In genomic region chr10:89278034-89278535, GRCh38 we compare ENCODE assay signal across 8 cellular contexts. TPM values are rescaled to one million over a fixed set of nuclear protein-coding genes. Genes with fewer than 3 reads are reported as not detected.
DNase-seq lines count a peak whose midpoint lies in the region; ATAC-seq and TF ChIP-seq lines count a peak whose summit lies in the region.

No MANE protein-coding gene starts in this region.

- H3K27ac ChIP-seq in HEK293 (ENCODE audit: extremely low read depth, low read depth, low read length) (no peak overlapping the region), substantia nigra (ENCODE audit: low read depth, low read length, poor library complexity, severe bottlenecking) (peak overlapping the region; percentile 62)

- CTCF ChIA-PET in HEK293 (lab: Yijun Ruan, JAX) = no interaction called here
- CTCF ChIA-PET in GM10248 (lab: Yijun Ruan, JAX) = no interaction called here

- peak; percentile 76 for DNase-seq in brain pericyte (ENCODE audit: low read depth, low spot score)
- DNase-seq in kidney epithelial cell (ENCODE audit: low read depth) = peak; percentile 96
- peak in 3 of 49 donors; percentile 27 to 35 (median 28) for DNase-seq in substantia nigra (lab: John Stamatoyannopoulos, UW)
- no peak for DNase-seq in SKM-1 (lab: John Stamatoyannopoulos, UW; ENCODE audit: unreplicated experiment)
- DNase-seq in activated T-cell treated with anti-CD3 and anti-CD28 coated beads, Interleukin-2, amount 50 U/mL, for 24 hours = no peak
- no peak for DNase-seq in GM10248 (ENCODE audit: extremely low spot score)

- POLR2A ChIA-PET in HEK293 (lab: Yijun Ruan, JAX) (no interaction called here), GM10248 (lab: Yijun Ruan, JAX) (interaction anchor here (0.6 kb wide), 1 partner anchor 114 kb away, joined by 11 read pairs; the partner anchor contains the start of gene IFIT1)

- no peaks in the 10 kb centered on the region for H3K9me3 Mint-ChIP-seq in activated T-cell treated with anti-CD3 and anti-CD28 coated beads, Interleukin-2, amount 50 U/mL, for 24 hours

- H3K4me1 Mint-ChIP-seq in activated T-cell treated with anti-CD3 and anti-CD28 coated beads, Interleukin-2, amount 50 U/mL, for 24 hours (ENCODE audit: low read depth) = no peaks in the 10 kb centered on the region

- TF ChIP-seq CTCF in HEK293 (tag by site-specific recombination; IDR thresholded peaks at IDR 0.05) (no peak), kidney epithelial cell (IDR thresholded peaks at IDR 0.05; ENCODE audit: insufficient read depth, low read length, poor library complexity, severe bottlenecking) (no peak), GM10248 (IDR thresholded peaks at IDR 0.05; ENCODE audit: control extremely low read depth, extremely low read depth, low read depth, missing control alignments) (no peak)

- no peaks in the 10 kb centered on the region for H3K36me3 ChIP-seq in HEK293 (ENCODE audit: control insufficient read depth in 2 of 2, insufficient read depth in 1 of 2, low read length in 2 of 2)
- H3K36me3 ChIP-seq in kidney epithelial cell (ENCODE audit: control insufficient read depth, insufficient read depth, low read length) = no peaks in the 10 kb centered on the region

- H3K36me3 Mint-ChIP-seq in activated T-cell treated with anti-CD3 and anti-CD28 coated beads, Interleukin-2, amount 50 U/mL, for 24 hours (ENCODE audit: low read depth) = no peaks in the 10 kb centered on the region

- H3K27me3 ChIP-seq in kidney epithelial cell (ENCODE audit: control insufficient read depth, insufficient read depth, low read length) = no peaks in the 10 kb centered on the region

- H3K27ac Mint-ChIP-seq in activated T-cell treated with anti-CD3 and anti-CD28 coated beads, Interleukin-2, amount 50 U/mL, for 24 hours = no peak overlapping the region

- no peak overlapping the region for H3K4me3 Mint-ChIP-seq in activated T-cell treated with anti-CD3 and anti-CD28 coated beads, Interleukin-2, amount 50 U/mL, for 24 hours

- H3K27me3 Mint-ChIP-seq in activated T-cell treated with anti-CD3 and anti-CD28 coated beads, Interleukin-2, amount 50 U/mL, for 24 hours = no peaks in the 10 kb centered on the region

- no peak for ATAC-seq in HG03196 (IDR thresholded peaks at IDR 0.05; ENCODE audit: unreplicated experiment)

- H3K4me1 ChIP-seq in HEK293 (ENCODE audit: control insufficient read depth, insufficient read depth, low read length) = peaks cover 4% of the 10 kb centered on the region

- no peak overlapping the region for H3K4me3 ChIP-seq in HEK293 (ENCODE audit: low read depth, low read length)
- H3K4me3 ChIP-seq in kidney epithelial cell (ENCODE audit: low read depth, low read length) = no peak overlapping the region

- H3K9me3 ChIP-seq in HEK293 (ENCODE audit: control insufficient read depth, insufficient read depth, low read depth, low read length) = no peaks in the 10 kb centered on the region

TF ChIP-seq in HEK293, 187 proteins besides CTCF, POLR2A, EP300 and RAD21:
- TF ChIP-seq ZNF629 (tag by site-specific recombination; IDR thresholded peaks at IDR 0.05) (0 out of 2 replicates have a peak, but pooled peaks have one; percentile 19), HOXC10 (CRISPR knock-in tag; IDR thresholded peaks at IDR 0.05) (no peak), PRDM1 (tag by site-specific recombination; IDR thresholded peaks at IDR 0.05) (peak; percentile 56; the same call in 1 of the 2 replicates), ZFP69B (tag by site-specific recombination; IDR thresholded peaks at IDR 0.05) (0 out of 2 replicates have a peak, but pooled peaks have one; percentile 29), HOXA7 (CRISPR knock-in tag; IDR thresholded peaks at IDR 0.05; ENCODE audit: borderline replicate concordance) (no peak), PRDM10 (tag by site-specific recombination; IDR thresholded peaks at IDR 0.05) (peak; percentile 65), ZNF366 (tag by site-specific recombination; conservative IDR thresholded peaks at IDR 0.05) (peak; percentile 29; the same call in 1 of the 2 replicates), ZNF76 (tag by site-specific recombination; IDR thresholded peaks at IDR 0.05; ENCODE audit: borderline replicate concordance, low read depth) (no peak)
- TF ChIP-seq, protein P1, sequence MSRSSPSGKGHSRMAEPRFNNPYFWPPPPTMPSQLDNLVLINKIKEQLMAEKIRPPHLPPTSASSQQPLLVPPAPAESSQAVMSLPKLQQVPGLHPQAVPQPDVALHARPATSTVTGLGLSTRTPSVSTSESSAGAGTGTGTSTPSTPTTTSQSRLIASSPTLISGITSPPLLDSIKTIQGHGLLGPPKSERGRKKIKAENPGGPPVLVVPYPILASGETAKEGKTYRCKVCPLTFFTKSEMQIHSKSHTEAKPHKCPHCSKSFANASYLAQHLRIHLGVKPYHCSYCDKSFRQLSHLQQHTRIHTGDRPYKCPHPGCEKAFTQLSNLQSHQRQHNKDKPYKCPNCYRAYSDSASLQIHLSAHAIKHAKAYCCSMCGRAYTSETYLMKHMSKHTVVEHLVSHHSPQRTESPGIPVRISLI (tag by site-specific recombination; IDR thresholded peaks at IDR 0.05) = peak; percentile 95
- TF ChIP-seq, protein P2, sequence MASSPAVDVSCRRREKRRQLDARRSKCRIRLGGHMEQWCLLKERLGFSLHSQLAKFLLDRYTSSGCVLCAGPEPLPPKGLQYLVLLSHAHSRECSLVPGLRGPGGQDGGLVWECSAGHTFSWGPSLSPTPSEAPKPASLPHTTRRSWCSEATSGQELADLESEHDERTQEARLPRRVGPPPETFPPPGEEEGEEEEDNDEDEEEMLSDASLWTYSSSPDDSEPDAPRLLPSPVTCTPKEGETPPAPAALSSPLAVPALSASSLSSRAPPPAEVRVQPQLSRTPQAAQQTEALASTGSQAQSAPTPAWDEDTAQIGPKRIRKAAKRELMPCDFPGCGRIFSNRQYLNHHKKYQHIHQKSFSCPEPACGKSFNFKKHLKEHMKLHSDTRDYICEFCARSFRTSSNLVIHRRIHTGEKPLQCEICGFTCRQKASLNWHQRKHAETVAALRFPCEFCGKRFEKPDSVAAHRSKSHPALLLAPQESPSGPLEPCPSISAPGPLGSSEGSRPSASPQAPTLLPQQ (tag by site-specific recombination; IDR thresholded peaks at IDR 0.05) = 0 out of 2 replicates have a peak, but pooled peaks have one; percentile 52
TF ChIP-seq in HEK293: peak in this region for 7.

RNA-seq across cellular contexts. Expression of gene IFIT2, which starts 23.8 kb away (rescaled TPM):
- 9.2 and 9.4 TPM in 2 replicates for total RNA-seq in kidney epithelial cell

RNA-seq across cellular contexts. Expression of gene LIPA, which starts 26.5 kb away (rescaled TPM):
- total RNA-seq in kidney epithelial cell = 59.2 and 67.6 TPM in 2 replicates

RNA-seq across cellular contexts. Expression of gene IFIT3, which starts 49.7 kb away (rescaled TPM):
- total RNA-seq in kidney epithelial cell = 14.8 and 20.8 TPM in 2 replicates

Comparison
In these comparisons a context has a peak if more than half of its experiments do, and no peak if none do; other contexts are left out.
1. DNase-seq: peak in brain pericyte (single experiment) and kidney epithelial cell (single experiment); none in SKM-1 (single experiment), activated T-cell treated with anti-CD3 and anti-CD28 coated beads, Interleukin-2, amount 50 U/mL, for 24 hours (single experiment) and GM10248 (single experiment).